1 cellular context compared by ENCODE assay signal in genomic region chr11:128942272-128942612, GRCh38.
TF ChIP-seq lines count a peak whose summit lies in the region.

No MANE protein-coding gene starts in this region.

TF ChIP-seq in GM23338, 12 proteins besides CTCF, POLR2A, EP300 and RAD21:
- TF ChIP-seq ETS1 (IDR thresholded peaks at IDR 0.05) (no peak), NANOG (IDR thresholded peaks at IDR 0.05; ENCODE audit: borderline replicate concordance) (no peak), STAT1 (IDR thresholded peaks at IDR 0.05; ENCODE audit: unreplicated experiment) (no peak), CREB1 (CRISPR knock-in tag; IDR thresholded peaks at IDR 0.05; ENCODE audit: low read depth) (no peak), ZNF114 (CRISPR knock-in tag; IDR thresholded peaks at IDR 0.05) (no peak)
